Comparison of ENCODE assay signal across 16 cellular contexts in the genomic region with DNA sequence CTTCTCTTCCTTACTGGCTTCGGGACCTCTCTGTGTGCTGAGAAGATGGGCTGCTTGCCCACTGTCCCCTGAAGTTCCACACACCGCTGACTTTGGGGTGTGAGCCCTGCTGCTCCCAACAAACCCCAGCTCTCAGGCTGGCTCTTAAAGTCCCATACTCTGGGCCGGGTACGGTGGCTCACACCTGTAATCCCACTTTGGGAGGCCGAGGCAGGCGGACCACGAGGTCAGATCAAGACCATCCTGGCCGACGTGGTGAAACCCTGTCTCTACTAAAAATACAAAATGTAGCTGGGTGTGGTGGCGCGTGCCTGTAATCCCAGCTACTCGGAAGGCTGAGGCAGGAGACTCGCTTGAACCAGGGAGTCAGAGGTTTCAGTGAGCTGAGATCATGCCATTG. TPM values are rescaled to one million over a fixed set of nuclear protein-coding genes. Genes with fewer than 3 reads are reported as not detected.
DNase-seq lines count a peak whose midpoint lies in the region; ATAC-seq lines count a peak whose summit lies in the region.
"Had no signal": no experiment of that assay in that cellular context is flagged by ENCODE, and none has a peak within 500 bp of the region (broad histone marks: within the 10 kb centered on the region; RNA-seq: fewer than 3 reads in every experiment).

No MANE protein-coding gene starts in this region.

- H3K4ac ChIP-seq in neuronal stem cell (ENCODE audit: low read length), result no peak overlapping the region

- WGBS in neuronal stem cell (ENCODE audit: extremely low coverage in 2 of 2, insufficient read length in 2 of 2, insufficient replicate concordance in 1 of 2), 2 donors, result no CpG with 5 or more reads among the region's 13 CpGs

- no peak overlapping the region for H3K23ac ChIP-seq in neuronal stem cell (ENCODE audit: low read depth, low read length, poor library complexity)

- H3K27me3 ChIP-seq in CD8-positive, alpha-beta memory T cell (ENCODE audit: insufficient read depth, low read length, poor library complexity, severe bottlenecking), result no peaks in the 10 kb centered on the region
- peaks cover 0 to 12% (median 2%) of the 10 kb centered on the region in 3 experiments for H3K27me3 ChIP-seq in neuronal stem cell (ENCODE audit: control insufficient read depth in 3 of 3, insufficient read depth in 3 of 3, low read depth in 1 of 3, low read length in 3 of 3)
- H3K27me3 ChIP-seq: Peyer's patch, upper lobe of right lung had no signal

- H3K9me3 Mint-ChIP-seq in T-helper 1 cell treated with Interleukin-12 subunit alpha and Interleukin-12 subunit beta and Interleukin-4 antibody, amounts not matched to agents 30 μg/mL and 1 μg/mL, for 36 hours, result no peaks in the 10 kb centered on the region
- H3K9me3 Mint-ChIP-seq in CD8-positive, alpha-beta memory T cell, result no peaks in the 10 kb centered on the region
- no peaks in the 10 kb centered on the region for H3K9me3 Mint-ChIP-seq in activated T-helper 2 cell treated with anti-CD3 and anti-CD28 coated beads, Interferon-gamma antibody, Interleukin-2, Interleukin-4, amounts not matched to agents 10 μg/mL and 5 μg/mL and 100 μg/mL, durations not matched to agents 14 hours and 24 hours and 36 hours

- no peak overlapping the region for H2BK120ac ChIP-seq in neuronal stem cell (ENCODE audit: low read depth, low read length)

- no peak overlapping the region for H2BK12ac ChIP-seq in neuronal stem cell (ENCODE audit: low read length)

- H2AFZ ChIP-seq in neuronal stem cell (ENCODE audit: low read length), result no peak overlapping the region
- H2AFZ ChIP-seq: parathyroid adenoma had no signal

- POLR2A ChIA-PET in CD8-positive, alpha-beta memory T cell (lab: Charles Lee), result interaction anchor here (0.7 to 5.4 kb wide), 4 partner anchors 8 to 99 kb away, joined by 3 to 37 read pairs (median 6); partner anchors contain the start of gene CD7

- H3K27me3 Mint-ChIP-seq in T-helper 1 cell treated with Interleukin-12 subunit alpha and Interleukin-12 subunit beta and Interleukin-4 antibody, amounts not matched to agents 30 μg/mL and 1 μg/mL, for 36 hours (ENCODE audit: low read depth), result no peaks in the 10 kb centered on the region
- H3K27me3 Mint-ChIP-seq in CD8-positive, alpha-beta memory T cell, result peaks cover 0 to 9% of the 10 kb centered on the region in 2 donors
- no peaks in the 10 kb centered on the region for H3K27me3 Mint-ChIP-seq in activated T-helper 2 cell treated with anti-CD3 and anti-CD28 coated beads, Interferon-gamma antibody, Interleukin-2, Interleukin-4, amounts not matched to agents 10 μg/mL and 5 μg/mL and 100 μg/mL, durations not matched to agents 14 hours and 24 hours and 36 hours (ENCODE audit: low read depth)

- H3K79me1 ChIP-seq in neuronal stem cell (ENCODE audit: low read depth, low read length), result peaks cover 2% of the 10 kb centered on the region

- intact Hi-C loops in activated T-helper 2 cell treated with anti-CD3 and anti-CD28 coated beads, Interferon-gamma antibody, Interleukin-2, Interleukin-4, amounts not matched to agents 10 μg/mL and 5 μg/mL and 100 μg/mL, durations not matched to agents 14 hours and 24 hours and 36 hours (cut with micrococcal nuclease), result no loop called here

- no peak overlapping the region for H3K9ac ChIP-seq in neuronal stem cell (ENCODE audit: low read depth, low read length, poor library complexity)
- H3K9ac ChIP-seq: KMS-11, parathyroid adenoma had no signal

- no peak overlapping the region for H4K8ac ChIP-seq in neuronal stem cell (ENCODE audit: low read depth, low read length)

- H3K36me3 Mint-ChIP-seq in T-helper 1 cell treated with Interleukin-12 subunit alpha and Interleukin-12 subunit beta and Interleukin-4 antibody, amounts not matched to agents 30 μg/mL and 1 μg/mL, for 36 hours (ENCODE audit: low read depth), result no peaks in the 10 kb centered on the region
- peaks cover 0 to 9% (median 0%) of the 10 kb centered on the region in 3 donors for H3K36me3 Mint-ChIP-seq in CD8-positive, alpha-beta memory T cell
- H3K36me3 Mint-ChIP-seq in activated T-helper 2 cell treated with anti-CD3 and anti-CD28 coated beads, Interferon-gamma antibody, Interleukin-2, Interleukin-4, amounts not matched to agents 10 μg/mL and 5 μg/mL and 100 μg/mL, durations not matched to agents 14 hours and 24 hours and 36 hours (ENCODE audit: low read depth), result no peaks in the 10 kb centered on the region

- no peak overlapping the region for H3K14ac ChIP-seq in neuronal stem cell (ENCODE audit: low read length)

- no peak overlapping the region for H3K18ac ChIP-seq in neuronal stem cell (ENCODE audit: low read length)

- H2BK5ac ChIP-seq in neuronal stem cell (ENCODE audit: low read length), result no peak overlapping the region

- H4K91ac ChIP-seq in neuronal stem cell (ENCODE audit: low read depth, low read length, poor library complexity), result peak overlapping the region; percentile 49

- DNase-seq in T-helper 1 cell (no peak), neuronal stem cell (ENCODE audit: low spot score) (no peak), A172 (ENCODE audit: low spot score) (no peak)
- no peak for DNase-seq in CD8-positive, alpha-beta memory T cell
- DNase-seq in activated T-helper 2 cell treated with anti-CD3 and anti-CD28 coated beads, Interferon-gamma antibody, Interleukin-2, Interleukin-4, amounts not matched to agents 10 μg/mL and 5 μg/mL and 100 μg/mL, durations not matched to agents 14 hours and 24 hours and 36 hours (ENCODE audit: low spot score), result no peak
- DNase-seq in stimulated activated CD4-positive, alpha-beta T cell treated with anti-CD3 and anti-CD28 coated beads, Interleukin-2, amount 100 ng/mL, for 24 hours, result no peak
- DNase-seq: amniotic stem cell had no signal

- no peak overlapping the region for H3K4me3 ChIP-seq in CD8-positive, alpha-beta memory T cell (ENCODE audit: low read length)
- no peak overlapping the region for H3K4me3 ChIP-seq in neuronal stem cell (ENCODE audit: low read length in 2 of 2)
- H3K4me3 ChIP-seq: Peyer's patch, smooth muscle cell, upper lobe of right lung had no signal

- H3K27ac ChIP-seq in CD8-positive, alpha-beta memory T cell (ENCODE audit: low read depth, low read length), result no peak overlapping the region
- no peak overlapping the region for H3K27ac ChIP-seq in neuronal stem cell (replicated peaks; ENCODE audit: low read length)
- H3K27ac ChIP-seq: HL-60, KMS-11, parathyroid adenoma, upper lobe of right lung had no signal

- H3K4me2 ChIP-seq in neuronal stem cell (ENCODE audit: insufficient read depth, low read length, poor library complexity, severe bottlenecking), result no peak overlapping the region
- H3K4me2 ChIP-seq: KMS-11, smooth muscle cell had no signal

- peak overlapping the region; percentile 46 for H2BK15ac ChIP-seq in neuronal stem cell (ENCODE audit: low read length)

- H3K4me1 ChIP-seq in CD8-positive, alpha-beta memory T cell (ENCODE audit: insufficient read depth, low read length), result peaks cover 84% of the 10 kb centered on the region
- peaks cover 8 to 25% of the 10 kb centered on the region in 2 donors for H3K4me1 ChIP-seq in neuronal stem cell (ENCODE audit: control insufficient read depth in 2 of 2, insufficient read depth in 1 of 2, low read depth in 1 of 2, low read length in 2 of 2)

- peaks cover 64% of the 10 kb centered on the region for H3K4me1 Mint-ChIP-seq in T-helper 1 cell treated with Interleukin-12 subunit alpha and Interleukin-12 subunit beta and Interleukin-4 antibody, amounts not matched to agents 30 μg/mL and 1 μg/mL, for 36 hours (ENCODE audit: low read depth)
- H3K4me1 Mint-ChIP-seq in CD8-positive, alpha-beta memory T cell, result peaks cover 66 to 92% (median 74%) of the 10 kb centered on the region in 3 donors
- H3K4me1 Mint-ChIP-seq in activated T-helper 2 cell treated with anti-CD3 and anti-CD28 coated beads, Interferon-gamma antibody, Interleukin-2, Interleukin-4, amounts not matched to agents 10 μg/mL and 5 μg/mL and 100 μg/mL, durations not matched to agents 14 hours and 24 hours and 36 hours (ENCODE audit: low read depth), result peaks cover 58% of the 10 kb centered on the region

- H3K27ac Mint-ChIP-seq in T-helper 1 cell treated with Interleukin-12 subunit alpha and Interleukin-12 subunit beta and Interleukin-4 antibody, amounts not matched to agents 30 μg/mL and 1 μg/mL, for 36 hours, result peak overlapping the region; percentile 100
- H3K27ac Mint-ChIP-seq in CD8-positive, alpha-beta memory T cell, result peak overlapping the region; percentile 95 to 100 (median 100)
- peak overlapping the region; percentile 100 for H3K27ac Mint-ChIP-seq in activated T-helper 2 cell treated with anti-CD3 and anti-CD28 coated beads, Interferon-gamma antibody, Interleukin-2, Interleukin-4, amounts not matched to agents 10 μg/mL and 5 μg/mL and 100 μg/mL, durations not matched to agents 14 hours and 24 hours and 36 hours

- peak overlapping the region; percentile 98 for H2AK5ac ChIP-seq in neuronal stem cell (ENCODE audit: low read depth, low read length)

- H3K4me3 Mint-ChIP-seq in T-helper 1 cell treated with Interleukin-12 subunit alpha and Interleukin-12 subunit beta and Interleukin-4 antibody, amounts not matched to agents 30 μg/mL and 1 μg/mL, for 36 hours, result peak overlapping the region; percentile 88
- peak overlapping the region; percentile 32 to 80 (median 52) for H3K4me3 Mint-ChIP-seq in CD8-positive, alpha-beta memory T cell
- H3K4me3 Mint-ChIP-seq in activated T-helper 2 cell treated with anti-CD3 and anti-CD28 coated beads, Interferon-gamma antibody, Interleukin-2, Interleukin-4, amounts not matched to agents 10 μg/mL and 5 μg/mL and 100 μg/mL, durations not matched to agents 14 hours and 24 hours and 36 hours (ENCODE audit: low read depth), result peak overlapping the region; percentile 89

- H3K36me3 ChIP-seq in CD8-positive, alpha-beta memory T cell (ENCODE audit: insufficient read depth, low read length), result no peaks in the 10 kb centered on the region
- H3K36me3 ChIP-seq in neuronal stem cell (replicated peaks in 1 of 2; ENCODE audit: control insufficient read depth in 2 of 2, insufficient read depth in 2 of 2, low read length in 2 of 2), result no peaks in the 10 kb centered on the region
- H3K36me3 ChIP-seq: Peyer's patch, upper lobe of right lung had no signal

- no peaks in the 10 kb centered on the region for H3K9me3 ChIP-seq in CD8-positive, alpha-beta memory T cell (ENCODE audit: low read length)
- H3K9me3 ChIP-seq in neuronal stem cell (replicated peaks in 1 of 2; ENCODE audit: control insufficient read depth in 2 of 2, insufficient read depth in 1 of 2, low read depth in 1 of 2, low read length in 2 of 2), result no peaks in the 10 kb centered on the region
- H3K9me3 ChIP-seq: Peyer's patch, upper lobe of right lung had no signal

- CTCF ChIA-PET in CD8-positive, alpha-beta memory T cell (lab: Charles Lee), result interaction anchor here (1.0 to 9.3 kb wide), 15 partner anchors 8 to 99 kb away, joined by 3 to 127 read pairs (median 5); partner anchors contain the start of genes CD7 and SECTM1

- ATAC-seq in HG03175 (IDR thresholded peaks at IDR 0.05; ENCODE audit: unreplicated experiment), result no peak
- ATAC-seq: left cardiac atrium had no signal

RNA-seq across cellular contexts. Expression of gene CD7, which starts 17.2 kb away (rescaled TPM):
- 100 to 1,000 TPM; 186 to 190 TPM for total RNA-seq in CD8-positive, alpha-beta memory T cell
- 193 TPM for polyA plus RNA-seq in CD8-positive, alpha-beta memory T cell
- 345 and 351 TPM in 2 replicates for total RNA-seq in activated T-helper 2 cell treated with anti-CD3 and anti-CD28 coated beads, Interferon-gamma antibody, Interleukin-2, Interleukin-4, amounts not matched to agents 10 μg/mL and 5 μg/mL and 100 μg/mL, durations not matched to agents 14 hours and 24 hours and 36 hours
- 1.5 TPM for polyA plus RNA-seq in neuronal stem cell (2013, experiment 1 of 2)
- 1.5 TPM for polyA plus RNA-seq in neuronal stem cell (2013, experiment 2 of 2)
- total RNA-seq in A172 (2014; rRNA removed; shearing (Covaris generic)), result not detected in 2 replicates
- total RNA-seq: smooth muscle cell had no signal

RNA-seq across cellular contexts. Expression of gene CSNK1D, which starts 26.7 kb away (rescaled TPM):
- 100 to 1,000 TPM; 129 to 141 TPM for total RNA-seq in CD8-positive, alpha-beta memory T cell
- polyA plus RNA-seq in CD8-positive, alpha-beta memory T cell, result 74.6 TPM
- total RNA-seq in activated T-helper 2 cell treated with anti-CD3 and anti-CD28 coated beads, Interferon-gamma antibody, Interleukin-2, Interleukin-4, amounts not matched to agents 10 μg/mL and 5 μg/mL and 100 μg/mL, durations not matched to agents 14 hours and 24 hours and 36 hours, result 139 and 151 TPM in 2 replicates
- 70.3 TPM for polyA plus RNA-seq in neuronal stem cell (2013, experiment 1 of 2)
- polyA plus RNA-seq in neuronal stem cell (2013, experiment 2 of 2), result 72.1 TPM
- total RNA-seq in A172 (2014; rRNA removed; shearing (Covaris generic)), result 19.9 and 20.9 TPM in 2 replicates

RNA-seq across cellular contexts. Expression of gene SECTM1, which starts 33.3 kb away (rescaled TPM):
- 1 to 10 TPM in 1 of 2 experiments, under 1 TPM in 1; 0.49 to 1.1 TPM for total RNA-seq in CD8-positive, alpha-beta memory T cell
- 1.9 TPM for polyA plus RNA-seq in CD8-positive, alpha-beta memory T cell
- 2.7 and 3.7 TPM in 2 replicates for total RNA-seq in activated T-helper 2 cell treated with anti-CD3 and anti-CD28 coated beads, Interferon-gamma antibody, Interleukin-2, Interleukin-4, amounts not matched to agents 10 μg/mL and 5 μg/mL and 100 μg/mL, durations not matched to agents 14 hours and 24 hours and 36 hours
- polyA plus RNA-seq in neuronal stem cell (2013, experiment 1 of 2), result 0.39 TPM
- polyA plus RNA-seq in neuronal stem cell (2013, experiment 2 of 2), result 0.65 TPM
- total RNA-seq in A172 (2014; rRNA removed; shearing (Covaris generic)), result 1.2 and 1.6 TPM in 2 replicates
- total RNA-seq: smooth muscle cell had no signal

RNA-seq across cellular contexts. Expression of gene TEX19, which starts 58.8 kb away (rescaled TPM):
- total RNA-seq in CD8-positive, alpha-beta memory T cell, result not detected
- not detected for polyA plus RNA-seq in CD8-positive, alpha-beta memory T cell
- not detected in 2 replicates for total RNA-seq in activated T-helper 2 cell treated with anti-CD3 and anti-CD28 coated beads, Interferon-gamma antibody, Interleukin-2, Interleukin-4, amounts not matched to agents 10 μg/mL and 5 μg/mL and 100 μg/mL, durations not matched to agents 14 hours and 24 hours and 36 hours
- polyA plus RNA-seq in neuronal stem cell (2013, experiment 1 of 2), result 0.28 TPM
- 0.19 TPM for polyA plus RNA-seq in neuronal stem cell (2013, experiment 2 of 2)
- 0.22 TPM in 1 of 2 replicates, not detected in the other for total RNA-seq in A172 (2014; rRNA removed; shearing (Covaris generic))
- total RNA-seq: left cardiac atrium, Peyer's patch, smooth muscle cell, upper lobe of right lung had no signal
- polyA plus RNA-seq: smooth muscle cell had no signal

Comparison
In these comparisons a context has a peak if more than half of its experiments do, and no peak if none do; other contexts are left out.
1. RNA of gene CD7, which starts 17.2 kb away (total RNA-seq): 345 to 351 TPM in activated T-helper 2 cell treated with anti-CD3 and anti-CD28 coated beads, Interferon-gamma antibody, Interleukin-2, Interleukin-4, amounts not matched to agents 10 μg/mL and 5 μg/mL and 100 μg/mL, durations not matched to agents 14 hours and 24 hours and 36 hours and 186 to 190 TPM in CD8-positive, alpha-beta memory T cell; not detected in A172; every median in the first group is over 100 times any median in the second.
2. Peak in every context shown above with its lines, with median percentiles within 50 percentile points of each other: H3K27ac Mint-ChIP-seq and H3K4me3 Mint-ChIP-seq.